In the genomic region with DNA sequence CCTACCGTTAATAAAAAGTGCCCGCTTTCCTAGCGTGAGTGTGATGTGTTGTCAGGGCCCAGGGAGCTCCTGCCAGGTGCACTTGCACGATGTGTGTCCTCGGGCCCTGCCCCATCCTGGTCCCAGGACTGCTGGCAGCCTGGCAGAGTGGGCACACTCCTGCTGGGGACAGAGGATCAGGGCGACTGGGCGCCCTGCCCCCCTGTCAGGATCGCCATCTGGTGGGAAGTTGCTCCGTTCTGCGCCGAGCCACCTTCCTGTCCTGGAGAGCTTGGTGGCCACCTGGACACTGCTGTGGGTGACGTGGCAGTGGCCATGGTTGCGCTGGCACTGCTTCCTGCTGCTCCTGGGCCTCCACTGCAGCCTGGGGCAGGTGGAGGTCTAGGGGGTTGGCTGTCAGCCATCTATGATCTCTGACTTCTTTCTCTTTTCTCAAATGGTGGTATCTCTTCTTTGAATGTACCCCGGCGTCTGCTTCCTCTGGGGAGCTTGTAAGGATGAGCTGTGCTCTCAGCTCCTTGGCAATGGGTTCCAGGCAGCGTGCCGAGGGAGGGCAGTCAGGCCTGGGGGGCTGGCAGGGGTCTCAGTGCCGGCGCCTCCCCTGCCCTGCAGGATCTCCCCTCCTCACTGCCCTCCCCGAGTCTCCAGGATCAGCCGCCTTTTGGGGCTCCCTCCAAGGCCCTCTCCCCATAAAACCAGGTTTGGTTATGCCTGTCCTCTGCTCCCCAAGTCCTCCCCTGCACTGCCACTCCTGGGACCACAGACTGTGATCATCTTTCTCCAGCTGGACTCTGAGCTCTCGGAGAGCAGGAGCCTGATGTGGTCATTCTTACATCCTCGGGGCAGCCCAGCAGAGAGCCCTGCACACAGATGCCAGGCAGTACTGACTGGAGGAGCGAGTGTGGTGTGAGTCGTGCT, we compare ENCODE assay signal across 18 cellular contexts.
DNase-seq lines count a peak whose midpoint lies in the region; ATAC-seq and TF ChIP-seq lines count a peak whose summit lies in the region.
"Had no signal": no experiment of that assay in that cellular context is flagged by ENCODE, and none has a peak within 500 bp of the region (broad histone marks: within the 10 kb centered on the region; RNA-seq: fewer than 3 reads in every experiment).

No MANE protein-coding gene starts in this region.

- 90 to 92% methylated on average over 25 of the region's 25 CpGs for WGBS in heart right ventricle, 2 donors
- WGBS in aorta, 2 donors: 87 to 89% methylated on average over 25 of the region's 25 CpGs

- peaks cover 0 to 4% (median 0%) of the 10 kb centered on the region in 9 donors for H3K36me3 ChIP-seq in heart right ventricle
- H3K36me3 ChIP-seq in aorta (ENCODE audit: control insufficient read depth in 1 of 2, insufficient read depth in 2 of 2, low read length in 1 of 2): no peaks in the 10 kb centered on the region
- H3K36me3 ChIP-seq: esophagus squamous epithelium, pancreas, transverse colon had no signal

- peak; percentile 8 for DNase-seq in NCI-H1092 treated with DMSO at 0.1 percent for 48 hours (lab: John Stamatoyannopoulos, UW)
- DNase-seq in NCI-H1092 (lab: John Stamatoyannopoulos, UW): no peak
- DNase-seq in left cardiac atrium: peak; percentile 8
- DNase-seq in heart right ventricle: no peak
- DNase-seq in dorsolateral prefrontal cortex: peak in 3 of 10 donors; percentile 26 to 39 (median 36)
- DNase-seq in aorta: peak; percentile 32 to 65
- no peak for DNase-seq in amygdala (lab: John Stamatoyannopoulos, UW)
- no peak for DNase-seq in NCI-H1417 treated with DMSO at 0.1 percent for 48 hours (lab: John Stamatoyannopoulos, UW)
- DNase-seq: activated CD4-positive, CD25-positive, alpha-beta regulatory T cell; activated gamma-delta T cell; DMS79 treated with DMSO at 0.1 percent for 48 hours; esophagus squamous epithelium; NCI-H187; OCI-M1; small intestine; transverse colon had no signal

- H3K4me3 ChIP-seq in heart right ventricle: no peak overlapping the region
- H3K4me3 ChIP-seq in dorsolateral prefrontal cortex: no peak overlapping the region
- H3K4me3 ChIP-seq in aorta (ENCODE audit: low read length in 2 of 2): no peak overlapping the region
- H3K4me3 ChIP-seq: esophagus squamous epithelium, pancreas, transverse colon had no signal

- intact Hi-C loops in left cardiac atrium (cut with DNase I) (no loop called here), heart right ventricle (cut with DNase I) (no loop called here), dorsolateral prefrontal cortex (cut with DNase I) (loop anchor here in 1 of 2 donors (10.0 kb wide), 1 partner anchor 504 kb away; no protein-coding TSS in a partner anchor), aorta (cut with DNase I) (no loop called here)

- ATAC-seq in left cardiac atrium (no peak), heart right ventricle (no peak), aorta (ENCODE audit: low FRiP score) (no peak)
- ATAC-seq: stimulated activated effector memory CD8-positive, alpha-beta T cell treated with anti-CD3 and anti-CD28 coated beads, Interleukin-12 subunit alpha, Interleukin-12 subunit beta, amount 100 ng/mL, for 72 hours had no signal

- H3K27me3 ChIP-seq in heart right ventricle (no peaks in the 10 kb centered on the region), dorsolateral prefrontal cortex (no peaks in the 10 kb centered on the region), aorta (ENCODE audit: control insufficient read depth in 1 of 2, insufficient read depth in 2 of 2, low read length in 1 of 2) (no peaks in the 10 kb centered on the region)
- H3K27me3 ChIP-seq: esophagus squamous epithelium, pancreas, transverse colon had no signal

- no peak overlapping the region for H3K27ac ChIP-seq in heart right ventricle
- peak overlapping the region in 56 of 59 donors; percentile 0 to 78 (median 60) for H3K27ac ChIP-seq in dorsolateral prefrontal cortex
- no peak overlapping the region for H3K27ac ChIP-seq in aorta (ENCODE audit: low read depth in 1 of 2, low read length in 2 of 2)
- H3K27ac ChIP-seq: esophagus squamous epithelium, pancreas, transverse colon had no signal

- H3K9me3 ChIP-seq in heart right ventricle (no peaks in the 10 kb centered on the region), aorta (ENCODE audit: control insufficient read depth, low read length) (no peaks in the 10 kb centered on the region)
- H3K9me3 ChIP-seq: esophagus squamous epithelium, pancreas, transverse colon had no signal

- TF ChIP-seq CTCF in heart right ventricle (IDR thresholded peaks at IDR 0.05) (no peak), dorsolateral prefrontal cortex (IDR thresholded peaks at IDR 0.05 in 54 of 56, conservative IDR thresholded peaks at IDR 0.05 in 2 of 56; ENCODE audit: low read depth in 1 of 56, partially characterized antibody in 56 of 56) (no peak)

- H3K4me1 ChIP-seq in heart right ventricle (no peaks in the 10 kb centered on the region), aorta (ENCODE audit: control insufficient read depth in 1 of 2, insufficient read depth in 2 of 2, low read length in 2 of 2) (no peaks in the 10 kb centered on the region)
- H3K4me1 ChIP-seq: pancreas, transverse colon had no signal

Comparison
In these comparisons a context has a peak if more than half of its experiments do, and no peak if none do; other contexts are left out.
1. DNase-seq: peak in NCI-H1092 treated with DMSO at 0.1 percent for 48 hours (single experiment), left cardiac atrium (single experiment) and aorta (2 of 2); none in NCI-H1092 (single experiment), heart right ventricle (0 of 2), amygdala (0 of 56) and NCI-H1417 treated with DMSO at 0.1 percent for 48 hours (single experiment).
2. H3K27ac ChIP-seq: peak in dorsolateral prefrontal cortex (56 of 59); none in heart right ventricle (0 of 10) and aorta (0 of 2).